Comparison of ENCODE assay signal across 2 cellular contexts in genomic region chr7:113825832-113826231, GRCh38.
A peak's percentile ranks its signal among the peaks of the same experiment; 100 is the strongest.
TF ChIP-seq lines count a peak whose summit lies in the region.

No MANE protein-coding gene starts in this region.

TF ChIP-seq in GM23338, 12 proteins besides CTCF, POLR2A, EP300 and RAD21 (continued from another document):
- TF ChIP-seq ZNF462 (CRISPR knock-in tag; IDR thresholded peaks at IDR 0.05) (peak; percentile 90), ETS1 (IDR thresholded peaks at IDR 0.05) (no peak), ZNF331 (CRISPR knock-in tag; IDR thresholded peaks at IDR 0.05; ENCODE audit: low read depth) (no peak), JUNB (IDR thresholded peaks at IDR 0.05; ENCODE audit: unreplicated experiment) (no peak)

TF ChIP-seq in WTC11, 78 proteins besides CTCF, POLR2A, EP300 and RAD21 (continued from another document):
- TF ChIP-seq, protein P1, sequence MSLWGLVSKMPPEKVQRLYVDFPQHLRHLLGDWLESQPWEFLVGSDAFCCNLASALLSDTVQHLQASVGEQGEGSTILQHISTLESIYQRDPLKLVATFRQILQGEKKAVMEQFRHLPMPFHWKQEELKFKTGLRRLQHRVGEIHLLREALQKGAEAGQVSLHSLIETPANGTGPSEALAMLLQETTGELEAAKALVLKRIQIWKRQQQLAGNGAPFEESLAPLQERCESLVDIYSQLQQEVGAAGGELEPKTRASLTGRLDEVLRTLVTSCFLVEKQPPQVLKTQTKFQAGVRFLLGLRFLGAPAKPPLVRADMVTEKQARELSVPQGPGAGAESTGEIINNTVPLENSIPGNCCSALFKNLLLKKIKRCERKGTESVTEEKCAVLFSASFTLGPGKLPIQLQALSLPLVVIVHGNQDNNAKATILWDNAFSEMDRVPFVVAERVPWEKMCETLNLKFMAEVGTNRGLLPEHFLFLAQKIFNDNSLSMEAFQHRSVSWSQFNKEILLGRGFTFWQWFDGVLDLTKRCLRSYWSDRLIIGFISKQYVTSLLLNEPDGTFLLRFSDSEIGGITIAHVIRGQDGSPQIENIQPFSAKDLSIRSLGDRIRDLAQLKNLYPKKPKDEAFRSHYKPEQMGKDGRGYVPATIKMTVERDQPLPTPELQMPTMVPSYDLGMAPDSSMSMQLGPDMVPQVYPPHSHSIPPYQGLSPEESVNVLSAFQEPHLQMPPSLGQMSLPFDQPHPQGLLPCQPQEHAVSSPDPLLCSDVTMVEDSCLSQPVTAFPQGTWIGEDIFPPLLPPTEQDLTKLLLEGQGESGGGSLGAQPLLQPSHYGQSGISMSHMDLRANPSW (CRISPR knock-in tag; conservative IDR thresholded peaks at IDR 0.05; ENCODE audit: low read depth), result no peak
- TF ChIP-seq ZNF396 (CRISPR knock-in tag; IDR thresholded peaks at IDR 0.05; ENCODE audit: borderline replicate concordance) (no peak), GABPB1 (CRISPR knock-in tag; IDR thresholded peaks at IDR 0.05) (no peak), FOXP4 (CRISPR knock-in tag; IDR thresholded peaks at IDR 0.05) (no peak)
